ENCODE assay signal across 1 cellular context in the genomic region with DNA sequence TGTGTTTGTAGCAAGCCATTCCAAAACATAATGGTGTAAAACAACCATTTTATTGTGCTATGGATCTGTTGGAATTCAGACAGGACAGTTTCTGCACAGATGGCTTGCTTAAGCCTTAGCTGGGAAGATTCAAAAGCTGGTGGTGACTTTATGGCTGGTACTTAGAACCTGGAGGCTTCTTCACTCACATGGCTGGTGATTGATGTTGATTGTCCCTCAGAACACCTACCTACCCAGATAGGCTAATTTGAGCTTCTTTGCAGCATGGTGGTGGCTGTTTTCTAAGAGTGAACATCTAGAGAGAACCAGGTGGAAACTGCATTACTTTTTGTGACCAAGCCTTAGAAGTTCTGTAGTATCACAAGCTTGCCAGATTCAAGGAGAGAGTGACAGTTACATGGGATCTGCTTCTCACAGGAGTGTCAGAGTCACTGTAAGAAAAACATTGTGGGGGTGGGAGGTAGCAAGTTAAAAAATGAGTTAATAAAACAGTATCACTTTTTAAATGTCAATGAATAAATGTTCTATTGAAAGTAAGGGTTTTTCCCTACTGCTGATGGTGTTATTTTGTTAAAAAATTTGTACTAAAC.
TF ChIP-seq lines count a peak whose summit lies in the region.

No MANE protein-coding gene starts in this region.

TF ChIP-seq in GM23338, 12 proteins besides CTCF, POLR2A, EP300 and RAD21 (continued from another document):
- no peak for TF ChIP-seq ETS1 (IDR thresholded peaks at IDR 0.05)
- TF ChIP-seq EZH2 (IDR thresholded peaks at IDR 0.05; ENCODE audit: low read depth, unreplicated experiment): no peak
